16 cellular contexts compared by ENCODE assay signal in the genomic region with DNA sequence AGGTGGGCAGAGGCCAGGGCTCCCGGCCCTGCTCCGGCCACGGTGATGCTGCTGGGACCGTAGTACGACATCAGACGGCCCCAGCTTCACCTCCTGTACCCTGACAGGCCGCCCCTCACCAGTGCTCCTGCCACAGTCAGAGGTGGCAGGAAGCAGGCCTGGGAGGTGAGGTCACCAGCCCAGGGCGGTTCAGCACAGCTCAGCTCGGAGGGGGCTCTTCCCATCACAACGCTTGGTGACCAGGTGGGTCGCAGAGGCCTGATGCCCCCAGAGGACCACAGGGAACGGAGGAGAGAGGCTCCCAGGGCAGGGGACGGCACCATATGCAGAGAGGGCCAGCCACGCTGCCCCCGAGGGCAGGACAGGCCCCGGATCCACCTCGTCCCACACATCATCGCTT. TPM values are rescaled to one million over a fixed set of nuclear protein-coding genes. Genes with fewer than 3 reads are reported as not detected.
DNase-seq lines count a peak whose midpoint lies in the region; ATAC-seq and TF ChIP-seq lines count a peak whose summit lies in the region.
"Had no signal": no experiment of that assay in that cellular context is flagged by ENCODE, and none has a peak within 500 bp of the region (broad histone marks: within the 10 kb centered on the region; RNA-seq: fewer than 3 reads in every experiment).

No MANE protein-coding gene starts in this region.

- H3K4me1 ChIP-seq in Panc1 (ENCODE audit: control insufficient read depth, insufficient read depth, low read length) (peaks cover 89% of the 10 kb centered on the region), transverse colon (peaks cover 8 to 57% (median 23%) of the 10 kb centered on the region in 4 donors), MM.1S (ENCODE audit: low read length) (peaks cover 6% of the 10 kb centered on the region; the same call in 1 of the 2 replicates)
- H3K4me1 ChIP-seq: HAP-1 had no signal

- in situ Hi-C loops in Panc1 (cut with HindIII; ENCODE audit: low pct_unique_long_range_greater_than_20kb, low sequenced_read_pairs) (no loop called here), transverse colon (cut with MboI; ENCODE audit: low pct_ligation_motif_present in 1 of 4, low pct_unique_long_range_greater_than_20kb in 1 of 4, low sequenced_read_pairs in 3 of 4) (no loop called here)

- no peak for TF ChIP-seq POLR2A in transverse colon (IDR thresholded peaks at IDR 0.05)

- no peaks in the 10 kb centered on the region for H3K27me3 Mint-ChIP-seq in nephron progenitor cell (ENCODE audit: low read depth, poor library complexity)

- H3K27ac ChIP-seq in Panc1 (ENCODE audit: low read length), result peak overlapping the region; percentile 81
- peak overlapping the region in 44 of 59 donors; percentile 3 to 98 (median 59) for H3K27ac ChIP-seq in dorsolateral prefrontal cortex
- H3K27ac ChIP-seq in transverse colon, result peak overlapping the region; percentile 4 to 47 (median 24)
- H3K27ac ChIP-seq in MM.1S (ENCODE audit: low read length), result no peak overlapping the region

- H3K27ac Mint-ChIP-seq in nephron progenitor cell, result peak overlapping the region; percentile 61

- CTCF ChIA-PET in Panc1 (lab: Charles Lee), result no interaction called here

- H3K36me3 ChIP-seq in Panc1 (ENCODE audit: control insufficient read depth, insufficient read depth, low read length) (no peaks in the 10 kb centered on the region; the same call in 1 of the 2 replicates), transverse colon (no peaks in the 10 kb centered on the region), MM.1S (replicated peaks; ENCODE audit: insufficient read depth, low read length) (no peaks in the 10 kb centered on the region)
- H3K36me3 ChIP-seq: HAP-1 had no signal

- no peaks in the 10 kb centered on the region for H3K9me3 Mint-ChIP-seq in nephron progenitor cell
- H3K9me3 Mint-ChIP-seq: CD14-positive monocyte had no signal

- no peak for ATAC-seq in Panc1
- ATAC-seq: Right ventricle myocardium inferior had no signal

- DNase-seq in Panc1 (ENCODE audit: low read depth, low spot score) (no peak), dorsolateral prefrontal cortex (no peak), nephron progenitor cell (no peak), transverse colon (no peak), NCI-H1417 (lab: John Stamatoyannopoulos, UW) (no peak), MM.1S (no peak), GOT3 (lab: John Stamatoyannopoulos, UW) (no peak)
- no peak for DNase-seq in stimulated activated CD4-positive, alpha-beta T cell treated with anti-CD3 and anti-CD28 coated beads, Interleukin-4, amount 100 ng/mL, for 4 hours
- DNase-seq: ACHN, DMS79, NCI-H187 treated with DMSO at 0.1 percent for 48 hours, NCI-H226, NCI-H524 treated with DMSO at 0.1 percent for 48 hours had no signal

- H4K20me1 ChIP-seq in MM.1S (ENCODE audit: insufficient read depth, low read length), result no peaks in the 10 kb centered on the region

- H3K9me3 ChIP-seq in Panc1 (ENCODE audit: control insufficient read depth, insufficient read depth, low read depth, low read length) (no peaks in the 10 kb centered on the region), transverse colon (no peaks in the 10 kb centered on the region), MM.1S (replicated peaks; ENCODE audit: insufficient read depth, low read length) (no peaks in the 10 kb centered on the region)
- H3K9me3 ChIP-seq: HAP-1 had no signal

- no peak overlapping the region for H3K9ac ChIP-seq in MM.1S (ENCODE audit: low read length)

- no peak overlapping the region for H3K4me3 Mint-ChIP-seq in nephron progenitor cell
- H3K4me3 Mint-ChIP-seq: CD14-positive monocyte had no signal

- H3K4me2 ChIP-seq in MM.1S (ENCODE audit: low read depth, low read length), result no peak overlapping the region

- peaks cover 43% of the 10 kb centered on the region for H3K4me1 Mint-ChIP-seq in nephron progenitor cell
- H3K4me1 Mint-ChIP-seq: CD14-positive monocyte had no signal

- BruUV-seq in Panc1 (replicated peaks; lab: Mats Ljungman, UMichigan), result no TSS peak

- intact Hi-C loops in Panc1 (cut with micrococcal nuclease; ENCODE audit: unreplicated experiment) (no loop called here), dorsolateral prefrontal cortex (cut with DNase I) (no loop called here), transverse colon (cut with DNase I; ENCODE audit: low total_unique reads) (no loop called here)

- 72% methylated on average over 12 of the region's 18 CpGs; no CpG with 5 or more reads in 1 of the 2 donors for WGBS in transverse colon (ENCODE audit: low coverage in 1 of 2), 2 donors

- no peaks in the 10 kb centered on the region for H3K9me2 ChIP-seq in MM.1S (replicated peaks; ENCODE audit: insufficient read depth, low read length)

- POLR2A ChIA-PET in Panc1 (lab: Charles Lee), result no interaction called here

- no peaks in the 10 kb centered on the region for H3K27me3 ChIP-seq in Panc1 (ENCODE audit: control insufficient read depth, insufficient read depth, low read length)
- no peaks in the 10 kb centered on the region for H3K27me3 ChIP-seq in dorsolateral prefrontal cortex
- H3K27me3 ChIP-seq in transverse colon, result no peaks in the 10 kb centered on the region
- H3K27me3 ChIP-seq in MM.1S (replicated peaks; ENCODE audit: insufficient read depth, low read length), result no peaks in the 10 kb centered on the region

- no peaks in the 10 kb centered on the region for H3K36me3 Mint-ChIP-seq in nephron progenitor cell (ENCODE audit: low read depth)
- H3K36me3 Mint-ChIP-seq: CD14-positive monocyte had no signal

- no peak overlapping the region for H2AFZ ChIP-seq in MM.1S (ENCODE audit: low read length)

- no peaks in the 10 kb centered on the region for H3K79me2 ChIP-seq in MM.1S (ENCODE audit: low read length)

- peaks cover 5% of the 10 kb centered on the region; the same call in 1 of the 2 replicates for H3F3A ChIP-seq in MM.1S (ENCODE audit: insufficient read depth, low read length)

- TF ChIP-seq EP300 in transverse colon (IDR thresholded peaks at IDR 0.05; ENCODE audit: low read depth), result no peak

- TF ChIP-seq CTCF in Panc1 (IDR thresholded peaks at IDR 0.05), result no peak
- TF ChIP-seq CTCF in dorsolateral prefrontal cortex (IDR thresholded peaks at IDR 0.05 in 54 of 56, conservative IDR thresholded peaks at IDR 0.05 in 2 of 56; ENCODE audit: low read depth in 1 of 56, partially characterized antibody in 56 of 56), result no peak
- TF ChIP-seq CTCF in nephron progenitor cell (IDR thresholded peaks at IDR 0.05), result no peak
- TF ChIP-seq CTCF in transverse colon (IDR thresholded peaks at IDR 0.05), result no peak
- TF ChIP-seq CTCF in MM.1S (IDR thresholded peaks at IDR 0.05; ENCODE audit: low read length), result no peak

- H3K4me3 ChIP-seq in Panc1 (ENCODE audit: low read depth in 2 of 2, low read length in 2 of 2) (no peak overlapping the region), dorsolateral prefrontal cortex (no peak overlapping the region), transverse colon (no peak overlapping the region), MM.1S (ENCODE audit: low read length) (no peak overlapping the region)
- H3K4me3 ChIP-seq: HAP-1 had no signal

RNA-seq across cellular contexts. Expression of gene MICALL2, which starts 8.8 kb away (rescaled TPM):
- total RNA-seq in Panc1 (2021; ENCODE audit: unreplicated experiment) (144 TPM), dorsolateral prefrontal cortex (100 to 1,000 TPM in 21 of 120 experiments, 10 to 100 TPM in 99; 38.3 to 170 (median 81.2) TPM), transverse colon (100 to 1,000 TPM in 2 of 4 donors, 10 to 100 TPM in 2; 67.6 to 181 (median 97.0) TPM)
- polyA plus RNA-seq in Panc1 (2012; ENCODE audit: insufficient read length), result 127 TPM

RNA-seq across cellular contexts. Expression of gene INTS1, which starts 53.8 kb away (rescaled TPM):
- total RNA-seq in Panc1 (2021; ENCODE audit: unreplicated experiment) (173 TPM), dorsolateral prefrontal cortex (100 to 1,000 TPM in 104 of 120 experiments, 10 to 100 TPM in 16; 86.1 to 155 (median 115) TPM), transverse colon (100 to 1,000 TPM in 1 of 4 donors, 10 to 100 TPM in 3; 50.3 to 134 (median 71.4) TPM)
- polyA plus RNA-seq in Panc1 (2012; ENCODE audit: insufficient read length), result 196 TPM
